ENCODE assay signal across 12 cellular contexts in the genomic region with DNA sequence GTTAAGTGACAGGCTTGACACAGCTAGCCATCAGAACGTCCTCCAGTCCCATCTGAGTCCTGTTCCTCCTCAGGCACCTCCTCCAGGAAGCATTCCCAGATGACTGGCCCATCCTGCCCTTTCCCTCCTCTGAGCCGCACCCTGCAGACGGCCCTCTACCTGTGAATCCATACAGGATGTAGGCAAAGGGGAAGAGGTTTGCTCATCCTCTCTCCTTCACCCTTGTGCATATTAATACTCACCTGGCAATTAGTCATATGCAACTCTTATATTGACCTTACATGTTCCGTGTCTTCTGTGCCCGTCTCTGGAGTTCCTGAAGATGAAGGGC.
DNase-seq lines count a peak whose midpoint lies in the region; ATAC-seq, FAIRE-seq and TF ChIP-seq lines count a peak whose summit lies in the region.
"Had no signal": no experiment of that assay in that cellular context is flagged by ENCODE, and none has a peak within 500 bp of the region (broad histone marks: within the 10 kb centered on the region; RNA-seq: fewer than 3 reads in every experiment).

No MANE protein-coding gene starts in this region.

- POLR2A ChIA-PET in SK-N-SH (lab: Yijun Ruan, JAX): no interaction called here

- DNase-seq in SK-N-SH (no peak), RWPE2 (ENCODE audit: low spot score) (peak; percentile 97), foreskin keratinocyte (peak; percentile 94 to 96), small intestine (no peak), NCI-H748 treated with DMSO at 0.1 percent for 48 hours (lab: John Stamatoyannopoulos, UW) (no peak), DMS79 treated with DMSO at 0.1 percent for 48 hours (lab: John Stamatoyannopoulos, UW) (no peak), tibial nerve (ENCODE audit: low spot score in 2 of 2) (no peak)
- DNase-seq: activated CD8-positive, alpha-beta T cell treated with anti-CD3 and anti-CD28 coated beads, Interleukin-2, amount 10 ng/mL, durations not matched to agents 7 days and 5 days; heart right ventricle had no signal

- H3K27ac ChIP-seq in SK-N-SH (ENCODE audit: low read depth in 2 of 2, low read length in 1 of 2): peak overlapping the region; percentile 74 to 99
- H3K27ac ChIP-seq in RWPE2 (ENCODE audit: poor library complexity, severe bottlenecking): peak overlapping the region; percentile 97
- peak overlapping the region; percentile 91 for H3K27ac ChIP-seq in foreskin keratinocyte
- H3K27ac ChIP-seq in small intestine (ENCODE audit: low read depth in 1 of 2, low read length in 1 of 2): peak overlapping the region; percentile 30 to 59
- peak overlapping the region in 2 of 4 donors; percentile 88 to 89 for H3K27ac ChIP-seq in tibial nerve

- H3K9ac ChIP-seq in SK-N-SH: peak overlapping the region; percentile 73

- no peak for ATAC-seq in SK-N-SH treated with all-trans-retinoic acid at 6 μM for 48 hours
- peak; percentile 77 for ATAC-seq in RWPE2 (ENCODE audit: low read depth)
- ATAC-seq in foreskin keratinocyte: peak; percentile 79
- ATAC-seq: activated CD8-positive, alpha-beta T cell treated with anti-CD3 and anti-CD28 coated beads, Interleukin-2, amount 10 ng/mL, durations not matched to agents 7 days and 5 days had no signal

- no peak for TF ChIP-seq CTCF in SK-N-SH (IDR thresholded peaks at IDR 0.05)
- TF ChIP-seq CTCF in RWPE2 (IDR thresholded peaks at IDR 0.05; ENCODE audit: poor library complexity, severe bottlenecking): peak; percentile 28
- TF ChIP-seq CTCF in foreskin keratinocyte (conservative IDR thresholded peaks at IDR 0.05): peak; percentile 31
- TF ChIP-seq CTCF in tibial nerve (IDR thresholded peaks at IDR 0.05): no peak

- H3K9me3 ChIP-seq in SK-N-SH (no peaks in the 10 kb centered on the region), RWPE2 (ENCODE audit: severe bottlenecking) (no peaks in the 10 kb centered on the region), small intestine (ENCODE audit: control insufficient read depth, low read depth) (no peaks in the 10 kb centered on the region), tibial nerve (no peaks in the 10 kb centered on the region)
- H3K9me3 ChIP-seq: heart right ventricle, ovary had no signal

- TF ChIP-seq EP300 in SK-N-SH (IDR thresholded peaks at IDR 0.05; ENCODE audit: borderline replicate concordance in 1 of 2, low read depth in 1 of 2, low read length in 1 of 2) (no peak), tibial nerve (IDR thresholded peaks at IDR 0.05) (no peak)

- H3K27me3 ChIP-seq in SK-N-SH (ENCODE audit: insufficient read depth) (no peaks in the 10 kb centered on the region), RWPE2 (ENCODE audit: insufficient read depth, poor library complexity, severe bottlenecking) (no peaks in the 10 kb centered on the region), foreskin keratinocyte (no peaks in the 10 kb centered on the region), small intestine (ENCODE audit: control insufficient read depth in 2 of 2, insufficient read depth in 2 of 2, low read length in 2 of 2) (no peaks in the 10 kb centered on the region), tibial nerve (no peaks in the 10 kb centered on the region)
- H3K27me3 ChIP-seq: cardiac muscle cell, heart right ventricle, ovary had no signal

- no peaks in the 10 kb centered on the region for H4K20me1 ChIP-seq in SK-N-SH (ENCODE audit: insufficient read depth)

- CTCF ChIA-PET in SK-N-SH (lab: Yijun Ruan, JAX): no interaction called here

- no peak for TF ChIP-seq POLR2A in tibial nerve (IDR thresholded peaks at IDR 0.05)

- TF ChIP-seq RAD21 in SK-N-SH (IDR thresholded peaks at IDR 0.05; ENCODE audit: low read length): no peak

- H3K9me2 ChIP-seq in SK-N-SH: no peaks in the 10 kb centered on the region

- H2AFZ ChIP-seq in SK-N-SH (ENCODE audit: low read depth): no peak overlapping the region

- H3K79me2 ChIP-seq in SK-N-SH (ENCODE audit: insufficient read depth): peaks cover 83% of the 10 kb centered on the region

- H3K4me2 ChIP-seq in SK-N-SH: peak overlapping the region; percentile 68

- WGBS in SK-N-SH (ENCODE audit: low lambda C conversion rate): 68% methylated on average over 5 of the region's 5 CpGs
- 58 to 67% (median 61%) methylated on average over 4 to 5 of the region's 5 CpGs for WGBS in small intestine, 3 donors
- WGBS in tibial nerve, 2 donors: 88 to 93% methylated on average over 5 of the region's 5 CpGs

- peaks cover 0 to 7% of the 10 kb centered on the region in 2 experiments for H3K36me3 ChIP-seq in SK-N-SH (replicated peaks in 1 of 2; ENCODE audit: control insufficient read depth in 1 of 2, insufficient read depth in 2 of 2, low read length in 1 of 2)
- H3K36me3 ChIP-seq in RWPE2 (ENCODE audit: low read depth): peaks cover 35% of the 10 kb centered on the region
- no peaks in the 10 kb centered on the region for H3K36me3 ChIP-seq in small intestine (ENCODE audit: control insufficient read depth in 2 of 2, insufficient read depth in 2 of 2, low read length in 2 of 2)
- no peaks in the 10 kb centered on the region for H3K36me3 ChIP-seq in tibial nerve
- H3K36me3 ChIP-seq: cardiac muscle cell, ovary had no signal

- H3F3A ChIP-seq in SK-N-SH (replicated peaks; ENCODE audit: insufficient read depth): peaks cover 51% of the 10 kb centered on the region

- H3K4me3 ChIP-seq in SK-N-SH (ENCODE audit: low read depth in 2 of 2, low read length in 1 of 2) (no peak overlapping the region), RWPE2 (ENCODE audit: severe bottlenecking) (no peak overlapping the region), small intestine (ENCODE audit: low read depth in 1 of 2, low read length in 2 of 2) (no peak overlapping the region), tibial nerve (no peak overlapping the region)
- H3K4me3 ChIP-seq: cardiac muscle cell, heart right ventricle, ovary had no signal

- H3K4me1 ChIP-seq in SK-N-SH (ENCODE audit: control insufficient read depth in 1 of 2, insufficient read depth in 2 of 2, low read depth in 1 of 2, low read length in 1 of 2): peaks cover 17 to 47% of the 10 kb centered on the region in 2 experiments
- peaks cover 58% of the 10 kb centered on the region for H3K4me1 ChIP-seq in RWPE2 (ENCODE audit: insufficient read depth, poor library complexity, severe bottlenecking)
- peaks cover 62% of the 10 kb centered on the region for H3K4me1 ChIP-seq in foreskin keratinocyte
- peaks cover 5 to 18% of the 10 kb centered on the region in 2 donors for H3K4me1 ChIP-seq in small intestine (ENCODE audit: control insufficient read depth in 2 of 2, insufficient read depth in 1 of 2, low read depth in 1 of 2, low read length in 1 of 2)
- peaks cover 0 to 74% (median 26%) of the 10 kb centered on the region in 4 donors for H3K4me1 ChIP-seq in tibial nerve

- FAIRE-seq in small intestine (lab: Jason Lieb, UNC): no peak

TF ChIP-seq in SK-N-SH, 30 proteins besides CTCF, POLR2A, EP300 and RAD21 (continues in another document):
- TF ChIP-seq, protein P1, sequence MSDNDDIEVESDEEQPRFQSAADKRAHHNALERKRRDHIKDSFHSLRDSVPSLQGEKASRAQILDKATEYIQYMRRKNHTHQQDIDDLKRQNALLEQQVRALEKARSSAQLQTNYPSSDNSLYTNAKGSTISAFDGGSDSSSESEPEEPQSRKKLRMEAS (IDR thresholded peaks at IDR 0.05; ENCODE audit: low read depth): no peak
- TF ChIP-seq FOXM1 (IDR thresholded peaks at IDR 0.05; ENCODE audit: low read depth): no peak
- no peak for TF ChIP-seq YY1 (IDR thresholded peaks at IDR 0.05; ENCODE audit: low read depth)
- TF ChIP-seq, protein P2, sequence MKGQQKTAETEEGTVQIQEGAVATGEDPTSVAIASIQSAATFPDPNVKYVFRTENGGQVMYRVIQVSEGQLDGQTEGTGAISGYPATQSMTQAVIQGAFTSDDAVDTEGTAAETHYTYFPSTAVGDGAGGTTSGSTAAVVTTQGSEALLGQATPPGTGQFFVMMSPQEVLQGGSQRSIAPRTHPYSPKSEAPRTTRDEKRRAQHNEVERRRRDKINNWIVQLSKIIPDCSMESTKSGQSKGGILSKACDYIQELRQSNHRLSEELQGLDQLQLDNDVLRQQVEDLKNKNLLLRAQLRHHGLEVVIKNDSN (IDR thresholded peaks at IDR 0.05; ENCODE audit: borderline replicate concordance, low read depth): no peak

TF ChIP-seq in SK-N-SH treated with all-trans-retinoic acid at 6 μM for 48 hours, 23 proteins besides CTCF, POLR2A, EP300 and RAD21:
- no peak for TF ChIP-seq ESRRG (CRISPR knock-in tag; IDR thresholded peaks at IDR 0.05)
- TF ChIP-seq, protein P3, sequence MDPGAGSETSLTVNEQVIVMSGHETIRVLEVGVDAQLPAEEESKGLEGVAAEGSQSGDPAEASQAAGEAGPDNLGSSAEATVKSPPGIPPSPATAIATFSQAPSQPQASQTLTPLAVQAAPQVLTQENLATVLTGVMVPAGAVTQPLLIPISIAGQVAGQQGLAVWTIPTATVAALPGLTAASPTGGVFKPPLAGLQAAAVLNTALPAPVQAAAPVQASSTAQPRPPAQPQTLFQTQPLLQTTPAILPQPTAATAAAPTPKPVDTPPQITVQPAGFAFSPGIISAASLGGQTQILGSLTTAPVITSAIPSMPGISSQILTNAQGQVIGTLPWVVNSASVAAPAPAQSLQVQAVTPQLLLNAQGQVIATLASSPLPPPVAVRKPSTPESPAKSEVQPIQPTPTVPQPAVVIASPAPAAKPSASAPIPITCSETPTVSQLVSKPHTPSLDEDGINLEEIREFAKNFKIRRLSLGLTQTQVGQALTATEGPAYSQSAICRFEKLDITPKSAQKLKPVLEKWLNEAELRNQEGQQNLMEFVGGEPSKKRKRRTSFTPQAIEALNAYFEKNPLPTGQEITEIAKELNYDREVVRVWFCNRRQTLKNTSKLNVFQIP (CRISPR knock-in tag; IDR thresholded peaks at IDR 0.05; ENCODE audit: borderline replicate concordance, low read depth): no peak
- TF ChIP-seq, protein P4, sequence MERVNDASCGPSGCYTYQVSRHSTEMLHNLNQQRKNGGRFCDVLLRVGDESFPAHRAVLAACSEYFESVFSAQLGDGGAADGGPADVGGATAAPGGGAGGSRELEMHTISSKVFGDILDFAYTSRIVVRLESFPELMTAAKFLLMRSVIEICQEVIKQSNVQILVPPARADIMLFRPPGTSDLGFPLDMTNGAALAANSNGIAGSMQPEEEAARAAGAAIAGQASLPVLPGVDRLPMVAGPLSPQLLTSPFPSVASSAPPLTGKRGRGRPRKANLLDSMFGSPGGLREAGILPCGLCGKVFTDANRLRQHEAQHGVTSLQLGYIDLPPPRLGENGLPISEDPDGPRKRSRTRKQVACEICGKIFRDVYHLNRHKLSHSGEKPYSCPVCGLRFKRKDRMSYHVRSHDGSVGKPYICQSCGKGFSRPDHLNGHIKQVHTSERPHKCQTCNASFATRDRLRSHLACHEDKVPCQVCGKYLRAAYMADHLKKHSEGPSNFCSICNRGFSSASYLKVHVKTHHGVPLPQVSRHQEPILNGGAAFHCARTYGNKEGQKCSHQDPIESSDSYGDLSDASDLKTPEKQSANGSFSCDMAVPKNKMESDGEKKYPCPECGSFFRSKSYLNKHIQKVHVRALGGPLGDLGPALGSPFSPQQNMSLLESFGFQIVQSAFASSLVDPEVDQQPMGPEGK (CRISPR knock-in tag; IDR thresholded peaks at IDR 0.05; ENCODE audit: borderline replicate concordance): no peak
- TF ChIP-seq ZNF70 (CRISPR knock-in tag; IDR thresholded peaks at IDR 0.05): no peak

Comparison
In these comparisons a context has a peak if more than half of its experiments do, and no peak if none do; other contexts are left out.
1. DNase-seq: peak in RWPE2 (single experiment) and foreskin keratinocyte (2 of 2); none in SK-N-SH (single experiment), small intestine (single experiment), NCI-H748 treated with DMSO at 0.1 percent for 48 hours (single experiment), DMS79 treated with DMSO at 0.1 percent for 48 hours (single experiment) and tibial nerve (0 of 2).
2. CTCF ChIP-seq: peak in RWPE2 (single experiment) and foreskin keratinocyte (single experiment); none in SK-N-SH (single experiment) and tibial nerve (0 of 5).